Comparison of ENCODE assay signal across 8 cellular contexts in the genomic region with DNA sequence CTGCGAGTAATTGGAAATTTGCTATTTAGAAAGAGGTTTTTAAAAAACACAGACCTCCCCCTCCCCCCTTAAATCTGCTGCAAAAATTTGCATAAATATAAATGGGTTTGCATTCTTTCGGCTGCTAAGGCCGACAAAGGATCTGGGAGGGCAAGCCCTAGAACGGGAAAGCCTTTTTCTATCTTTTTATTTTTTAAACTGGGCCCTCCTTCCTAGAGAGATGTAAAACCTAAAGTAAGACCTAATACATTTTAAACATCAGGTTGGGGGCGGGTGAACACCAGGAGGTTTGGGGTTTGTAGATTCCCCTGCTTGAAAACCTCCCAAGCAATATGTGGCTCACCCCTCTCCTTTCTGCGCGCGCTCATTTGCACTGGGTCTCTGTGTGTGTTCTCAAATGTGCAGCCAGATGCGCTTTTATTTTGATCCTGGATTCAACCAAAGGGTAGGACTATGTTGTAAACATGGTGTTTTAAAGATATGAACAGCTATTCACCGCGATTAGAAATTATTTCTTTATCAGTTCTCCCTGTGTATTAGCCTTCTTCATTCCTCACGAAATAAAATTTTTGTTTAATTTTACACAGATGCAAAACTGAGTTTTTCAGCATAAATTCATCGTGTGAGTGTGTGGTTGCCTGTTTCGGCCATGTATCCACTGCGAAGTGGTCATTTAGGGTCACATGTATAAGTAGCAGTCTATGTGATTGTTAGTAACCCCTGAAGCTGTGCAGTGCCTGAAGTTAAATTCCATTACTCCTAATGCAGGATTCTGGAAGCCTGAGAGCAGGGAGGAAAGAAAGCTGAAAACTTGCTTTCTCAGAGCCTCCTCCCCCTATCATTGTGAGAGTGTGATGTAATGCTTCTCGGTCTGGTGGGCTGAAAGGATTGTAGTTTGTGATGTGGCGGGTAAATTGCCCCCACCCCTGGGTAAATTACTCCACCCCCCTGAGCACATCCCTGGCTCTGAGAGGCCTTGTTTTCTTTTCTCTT. TPM values are rescaled to one million over a fixed set of nuclear protein-coding genes. Genes with fewer than 3 reads are reported as not detected.
DNase-seq lines count a peak whose midpoint lies in the region; ATAC-seq, FAIRE-seq and TF ChIP-seq lines count a peak whose summit lies in the region.

No MANE protein-coding gene starts in this region.

- H2BK5ac ChIP-seq in neuronal stem cell (ENCODE audit: low read length) = no peak overlapping the region

- peak overlapping the region; percentile 48 for H2AFZ ChIP-seq in neuronal stem cell (ENCODE audit: low read length)

- H3K4me1 ChIP-seq in gastroesophageal sphincter (peaks cover 22 to 81% (median 29%) of the 10 kb centered on the region in 3 donors), neuronal stem cell (ENCODE audit: control insufficient read depth in 2 of 2, insufficient read depth in 1 of 2, low read depth in 1 of 2, low read length in 2 of 2) (peaks cover 16 to 31% of the 10 kb centered on the region in 2 donors)

- no peak overlapping the region for H3K23ac ChIP-seq in neuronal stem cell (ENCODE audit: low read depth, low read length, poor library complexity)

- peak overlapping the region; percentile 46 for H3K9ac ChIP-seq in neuronal stem cell (ENCODE audit: low read depth, low read length, poor library complexity)

- H3K27me3 Mint-ChIP-seq in activated T-helper 2 cell treated with anti-CD3 and anti-CD28 coated beads, Interferon-gamma antibody, Interleukin-2, Interleukin-4, amounts not matched to agents 10 μg/mL and 5 μg/mL and 100 μg/mL, durations not matched to agents 14 hours and 24 hours and 36 hours (ENCODE audit: low read depth) = no peaks in the 10 kb centered on the region

- H2AK5ac ChIP-seq in neuronal stem cell (ENCODE audit: low read depth, low read length) = no peak overlapping the region

- no peaks in the 10 kb centered on the region for H3K36me3 ChIP-seq in gastroesophageal sphincter
- peaks cover 0 to 7% of the 10 kb centered on the region in 2 donors for H3K36me3 ChIP-seq in neuronal stem cell (replicated peaks in 1 of 2; ENCODE audit: control insufficient read depth in 2 of 2, insufficient read depth in 2 of 2, low read length in 2 of 2)

- H3K27me3 ChIP-seq in gastroesophageal sphincter (no peaks in the 10 kb centered on the region), neuronal stem cell (ENCODE audit: control insufficient read depth in 3 of 3, insufficient read depth in 3 of 3, low read depth in 1 of 3, low read length in 3 of 3) (no peaks in the 10 kb centered on the region)

- peaks cover 9% of the 10 kb centered on the region for H3K36me3 Mint-ChIP-seq in activated T-helper 2 cell treated with anti-CD3 and anti-CD28 coated beads, Interferon-gamma antibody, Interleukin-2, Interleukin-4, amounts not matched to agents 10 μg/mL and 5 μg/mL and 100 μg/mL, durations not matched to agents 14 hours and 24 hours and 36 hours (ENCODE audit: low read depth)

- no peak overlapping the region for H2BK12ac ChIP-seq in neuronal stem cell (ENCODE audit: low read length)

- H2BK15ac ChIP-seq in neuronal stem cell (ENCODE audit: low read length) = no peak overlapping the region

- WGBS in gastroesophageal sphincter (ENCODE audit: low coverage in 1 of 2), 2 donors = 0% methylated on average over 14 to 17 of the region's 17 CpGs
- WGBS in neuronal stem cell (ENCODE audit: extremely low coverage in 2 of 2, insufficient read length in 2 of 2, insufficient replicate concordance in 1 of 2), 2 donors = no CpG with 5 or more reads among the region's 17 CpGs

- H3K9me3 Mint-ChIP-seq in activated T-helper 2 cell treated with anti-CD3 and anti-CD28 coated beads, Interferon-gamma antibody, Interleukin-2, Interleukin-4, amounts not matched to agents 10 μg/mL and 5 μg/mL and 100 μg/mL, durations not matched to agents 14 hours and 24 hours and 36 hours = no peaks in the 10 kb centered on the region

- H3K9me3 ChIP-seq in gastroesophageal sphincter = no peaks in the 10 kb centered on the region
- no peaks in the 10 kb centered on the region for H3K9me3 ChIP-seq in neuronal stem cell (replicated peaks in 1 of 2; ENCODE audit: control insufficient read depth in 2 of 2, insufficient read depth in 1 of 2, low read depth in 1 of 2, low read length in 2 of 2)

- H3K27ac Mint-ChIP-seq in activated T-helper 2 cell treated with anti-CD3 and anti-CD28 coated beads, Interferon-gamma antibody, Interleukin-2, Interleukin-4, amounts not matched to agents 10 μg/mL and 5 μg/mL and 100 μg/mL, durations not matched to agents 14 hours and 24 hours and 36 hours = peak overlapping the region; percentile 89

- DNase-seq in activated CD8-positive, alpha-beta memory T cell treated with anti-CD3 and anti-CD28 coated beads, Interleukin-2, amount 50 U/mL, for 4 hours = peak; percentile 33
- no peak for DNase-seq in activated CD8-positive, alpha-beta memory T cell treated with anti-CD3 and anti-CD28 coated beads, Interleukin-2, amount 50 U/mL, for 48 hours
- DNase-seq in NCI-H526 (lab: John Stamatoyannopoulos, UW) = peak; percentile 58 to 69
- DNase-seq in activated T-helper 2 cell treated with anti-CD3 and anti-CD28 coated beads, Interferon-gamma antibody, Interleukin-2, Interleukin-4, amounts not matched to agents 10 μg/mL and 5 μg/mL and 100 μg/mL, durations not matched to agents 14 hours and 24 hours and 36 hours (ENCODE audit: low spot score) = no peak
- DNase-seq in neuronal stem cell (ENCODE audit: low spot score) = peak; percentile 62
- no peak for DNase-seq in HuH-7 (ENCODE audit: low spot score)
- no peak for DNase-seq in H54 (ENCODE audit: insufficient read length, low spot score)

- H3K4ac ChIP-seq in neuronal stem cell (ENCODE audit: low read length) = no peak overlapping the region

- no peak overlapping the region for H3K14ac ChIP-seq in neuronal stem cell (ENCODE audit: low read length)

- TF ChIP-seq POLR2A in gastroesophageal sphincter (IDR thresholded peaks at IDR 0.05) = no peak
- no peak for TF ChIP-seq POLR2A in H54 (IDR thresholded peaks at IDR 0.05; ENCODE audit: low read depth, low read length)

- no peak overlapping the region for H4K8ac ChIP-seq in neuronal stem cell (ENCODE audit: low read depth, low read length)

- H3K4me2 ChIP-seq in neuronal stem cell (ENCODE audit: insufficient read depth, low read length, poor library complexity, severe bottlenecking) = peak overlapping the region; percentile 56

- FAIRE-seq in H54 (lab: Jason Lieb, UNC) = no peak

- peaks cover 58% of the 10 kb centered on the region for H3K4me1 Mint-ChIP-seq in activated T-helper 2 cell treated with anti-CD3 and anti-CD28 coated beads, Interferon-gamma antibody, Interleukin-2, Interleukin-4, amounts not matched to agents 10 μg/mL and 5 μg/mL and 100 μg/mL, durations not matched to agents 14 hours and 24 hours and 36 hours (ENCODE audit: low read depth)

- peak overlapping the region; percentile 88 for H3K4me3 Mint-ChIP-seq in activated T-helper 2 cell treated with anti-CD3 and anti-CD28 coated beads, Interferon-gamma antibody, Interleukin-2, Interleukin-4, amounts not matched to agents 10 μg/mL and 5 μg/mL and 100 μg/mL, durations not matched to agents 14 hours and 24 hours and 36 hours (ENCODE audit: low read depth)

- H2BK120ac ChIP-seq in neuronal stem cell (ENCODE audit: low read depth, low read length) = no peak overlapping the region

- TF ChIP-seq CTCF in gastroesophageal sphincter (IDR thresholded peaks at IDR 0.05) = no peak

- no peak for ATAC-seq in gastroesophageal sphincter

- H3K4me3 ChIP-seq in gastroesophageal sphincter = peak overlapping the region; percentile 58 to 100
- peak overlapping the region; percentile 85 to 88 for H3K4me3 ChIP-seq in neuronal stem cell (ENCODE audit: low read length in 2 of 2)

- no peak for TF ChIP-seq EP300 in gastroesophageal sphincter (IDR thresholded peaks at IDR 0.05)

- intact Hi-C loops in activated T-helper 2 cell treated with anti-CD3 and anti-CD28 coated beads, Interferon-gamma antibody, Interleukin-2, Interleukin-4, amounts not matched to agents 10 μg/mL and 5 μg/mL and 100 μg/mL, durations not matched to agents 14 hours and 24 hours and 36 hours (cut with micrococcal nuclease) = loop anchor here (5.0 to 10.0 kb wide), 2 partner anchors 274 to 646 kb away; partner anchors contain the start of genes GRAP2 and RPS19BP1

- peaks cover 3% of the 10 kb centered on the region for H3K79me1 ChIP-seq in neuronal stem cell (ENCODE audit: low read depth, low read length)

- H4K91ac ChIP-seq in neuronal stem cell (ENCODE audit: low read depth, low read length, poor library complexity) = no peak overlapping the region

- peak overlapping the region; percentile 77 to 95 (median 80) for H3K27ac ChIP-seq in gastroesophageal sphincter
- H3K27ac ChIP-seq in neuronal stem cell (replicated peaks; ENCODE audit: low read length) = peak overlapping the region; percentile 87

- peak overlapping the region; percentile 69 for H3K18ac ChIP-seq in neuronal stem cell (ENCODE audit: low read length)

RNA-seq across cellular contexts. Expression of gene TNRC6B, which starts 1.0 kb away (rescaled TPM):
- 28.0 and 34.1 TPM in 2 replicates for total RNA-seq in activated T-helper 2 cell treated with anti-CD3 and anti-CD28 coated beads, Interferon-gamma antibody, Interleukin-2, Interleukin-4, amounts not matched to agents 10 μg/mL and 5 μg/mL and 100 μg/mL, durations not matched to agents 14 hours and 24 hours and 36 hours
- total RNA-seq in gastroesophageal sphincter = 10 to 100 TPM; 32.4 to 71.2 (median 60.7) TPM
- 7.1 TPM for polyA plus RNA-seq in neuronal stem cell (2013, experiment 1 of 2)
- polyA plus RNA-seq in neuronal stem cell (2013, experiment 2 of 2) = 8.5 TPM

Comparison
In these comparisons a context has a peak if more than half of its experiments do, and no peak if none do; other contexts are left out.
1. DNase-seq: peak in activated CD8-positive, alpha-beta memory T cell treated with anti-CD3 and anti-CD28 coated beads, Interleukin-2, amount 50 U/mL, for 4 hours (single experiment), NCI-H526 (2 of 2) and neuronal stem cell (single experiment); none in activated CD8-positive, alpha-beta memory T cell treated with anti-CD3 and anti-CD28 coated beads, Interleukin-2, amount 50 U/mL, for 48 hours (single experiment), activated T-helper 2 cell treated with anti-CD3 and anti-CD28 coated beads, Interferon-gamma antibody, Interleukin-2, Interleukin-4, amounts not matched to agents 10 μg/mL and 5 μg/mL and 100 μg/mL, durations not matched to agents 14 hours and 24 hours and 36 hours (single experiment), HuH-7 (single experiment) and H54 (single experiment).